Comparison of ENCODE assay signal across 22 cellular contexts in the genomic region with DNA sequence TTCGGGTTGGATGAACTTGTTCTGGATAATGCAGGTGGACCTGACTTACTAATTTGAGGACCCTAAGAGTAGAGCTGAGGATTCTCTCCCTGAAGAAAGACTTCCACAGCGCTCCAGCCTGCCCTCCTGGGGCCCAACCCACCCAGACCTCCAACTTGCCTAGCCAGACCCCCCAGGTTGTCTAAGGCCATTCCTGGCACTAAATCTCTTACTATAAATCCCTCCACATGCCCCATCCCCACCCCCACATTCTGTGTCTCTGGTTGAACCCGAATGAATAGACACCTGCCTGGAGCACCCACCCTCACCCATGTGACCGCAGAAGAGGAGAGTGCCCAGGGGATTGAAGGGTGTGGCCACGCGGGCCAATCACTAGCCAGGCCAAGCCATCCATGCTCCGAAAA.
"Had no signal": no experiment of that assay in that cellular context is flagged by ENCODE, and none has a peak within 500 bp of the region (broad histone marks: within the 10 kb centered on the region; RNA-seq: fewer than 3 reads in every experiment).

No MANE protein-coding gene starts in this region.

- H3K27ac Mint-ChIP-seq: activated B cell treated with CpG ODN at 0.5 μM for 24 hours; activated CD4-positive, alpha-beta T cell treated with anti-CD3 and anti-CD28 coated beads for 36 hours; activated naive CD4-positive, alpha-beta T cell treated with anti-CD3 and anti-CD28 coated beads for 36 hours; activated naive CD8-positive, alpha-beta T cell treated with anti-CD3 and anti-CD28 coated beads, Interleukin-2, amount 10 ng/mL, durations not matched to agents 7 days and 5 days; dendritic cell treated with granulocyte-macrophage colony-stimulating factor and Interleukin-4, amounts not matched to agents 40 ng/mL and 50 ng/mL, for 4 days; memory B cell; nephron; stimulated activated memory B cell treated with anti-CD40 and anti-IgM and Interleukin-4, amounts not matched to agents 10 μg/mL and 1 μg/mL and 100 μg/mL, for 72 hours; T-helper 17 cell had no signal

- H3K4me3 Mint-ChIP-seq: activated B cell treated with CpG ODN at 0.5 μM for 24 hours; activated CD4-positive, alpha-beta T cell treated with anti-CD3 and anti-CD28 coated beads for 36 hours; activated naive CD4-positive, alpha-beta T cell treated with anti-CD3 and anti-CD28 coated beads for 36 hours; activated naive CD8-positive, alpha-beta T cell treated with anti-CD3 and anti-CD28 coated beads, Interleukin-2, amount 10 ng/mL, durations not matched to agents 7 days and 5 days; dendritic cell treated with granulocyte-macrophage colony-stimulating factor and Interleukin-4, amounts not matched to agents 40 ng/mL and 50 ng/mL, for 4 days; memory B cell; nephron; stimulated activated memory B cell treated with anti-CD40 and anti-IgM and Interleukin-4, amounts not matched to agents 10 μg/mL and 1 μg/mL and 100 μg/mL, for 72 hours; T-helper 17 cell had no signal

- H3K4me1 ChIP-seq: parathyroid adenoma had no signal

- H3K36me3 ChIP-seq: neutrophil had no signal

- H3K27ac ChIP-seq: hepatocyte, neutrophil, parathyroid adenoma had no signal

- H3K9me3 Mint-ChIP-seq: activated B cell treated with CpG ODN at 0.5 μM for 24 hours; activated naive CD8-positive, alpha-beta T cell treated with anti-CD3 and anti-CD28 coated beads, Interleukin-2, amount 10 ng/mL, durations not matched to agents 7 days and 5 days; dendritic cell treated with granulocyte-macrophage colony-stimulating factor and Interleukin-4, amounts not matched to agents 40 ng/mL and 50 ng/mL, for 4 days; memory B cell; stimulated activated memory B cell treated with anti-CD40 and anti-IgM and Interleukin-4, amounts not matched to agents 10 μg/mL and 1 μg/mL and 100 μg/mL, for 72 hours had no signal

- ATAC-seq: activated CD4-positive, alpha-beta T cell treated with anti-CD3 and anti-CD28 coated beads for 36 hours; esophagus mucosa; left ventricle myocardium superior; right cardiac atrium; stimulated activated memory B cell treated with anti-CD40 and anti-IgM and Interleukin-4, amounts not matched to agents 10 μg/mL and 1 μg/mL and 100 μg/mL, for 72 hours; T-helper 17 cell had no signal

- H3K36me3 Mint-ChIP-seq: activated naive CD8-positive, alpha-beta T cell treated with anti-CD3 and anti-CD28 coated beads, Interleukin-2, amount 10 ng/mL, durations not matched to agents 7 days and 5 days; memory B cell; stimulated activated memory B cell treated with anti-CD40 and anti-IgM and Interleukin-4, amounts not matched to agents 10 μg/mL and 1 μg/mL and 100 μg/mL, for 72 hours had no signal

- DNase-seq: activated B cell treated with CpG ODN at 0.5 μM for 24 hours; activated CD4-positive, alpha-beta T cell treated with anti-CD3 and anti-CD28 coated beads for 36 hours; activated CD4-positive, alpha-beta T cell treated with anti-CD3 and anti-CD28 coated beads, Interleukin-2, amount 50 U/mL, for 4 hours; activated naive CD4-positive, alpha-beta T cell treated with anti-CD3 and anti-CD28 coated beads for 36 hours; activated naive CD8-positive, alpha-beta T cell treated with anti-CD3 and anti-CD28 coated beads, Interleukin-2, amount 10 ng/mL, durations not matched to agents 7 days and 5 days; activated T-cell treated with anti-CD3 and anti-CD28 coated beads, Interleukin-2, amount 50 U/mL, for 48 hours; amniotic stem cell; effector memory CD4-positive, alpha-beta T cell; glutamatergic neuron; left ventricle myocardium superior; right cardiac atrium; stimulated activated CD4-positive, alpha-beta T cell treated with anti-CD3 and anti-CD28 coated beads, Interleukin-1b, Interleukin-23, amount 100 ng/mL, for 48 hours; T-helper 17 cell; trophoblast cell had no signal

- H3K4me3 ChIP-seq: hepatocyte had no signal

- H3K4me1 Mint-ChIP-seq: memory B cell, T-helper 17 cell had no signal

- H3K4me2 ChIP-seq: hepatocyte had no signal

- H3K9me3 ChIP-seq: neutrophil had no signal

- H3K9ac ChIP-seq: parathyroid adenoma had no signal
